1 cellular context compared by ENCODE assay signal in the genomic region with DNA sequence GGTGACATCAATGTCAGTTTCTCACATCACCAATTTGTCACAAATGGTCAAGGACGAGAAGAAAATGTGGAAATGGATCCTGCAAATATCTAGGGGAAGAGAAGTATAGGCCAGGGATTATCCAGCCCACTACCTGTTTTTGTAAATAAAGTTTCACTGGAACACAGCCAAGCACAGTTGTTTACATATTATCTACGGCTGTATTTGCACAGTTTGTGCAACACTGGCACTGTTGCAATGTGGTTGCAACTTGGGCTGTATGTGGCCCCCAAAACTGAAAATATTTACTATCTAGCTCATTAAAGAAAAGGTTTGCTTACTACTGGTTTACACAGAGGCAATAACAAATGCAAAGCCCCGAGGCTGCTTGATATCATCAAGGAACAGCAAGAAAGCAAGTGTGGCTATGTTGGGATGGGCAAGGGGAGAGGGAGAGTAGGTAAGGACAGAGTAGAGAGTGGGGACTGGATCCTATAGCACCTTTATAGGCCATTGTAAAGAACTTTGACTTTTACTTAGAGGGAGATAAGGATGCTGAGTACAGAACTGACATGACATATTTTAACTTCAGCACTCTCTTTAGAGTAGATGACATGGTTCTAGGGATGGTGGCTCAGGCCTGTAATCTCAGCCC.
TF ChIP-seq lines count a peak whose summit lies in the region.

No MANE protein-coding gene starts in this region.

TF ChIP-seq in K562, 482 proteins besides CTCF, POLR2A, EP300 and RAD21 (continued from another document and continues in another):
- TF ChIP-seq FUS (optimal IDR thresholded peaks at IDR 0.05; ENCODE audit: low read depth, low read length) (no peak), NELFE (IDR thresholded peaks at IDR 0.05; ENCODE audit: insufficient read depth, insufficient read length) (no peak), TCF3 (CRISPR knock-in tag; IDR thresholded peaks at IDR 0.05) (0 out of 2 replicates have a peak, but pooled peaks have one; percentile 31), ZNF778 (CRISPR knock-in tag; IDR thresholded peaks at IDR 0.05) (no peak), KDM2B (CRISPR knock-in tag; IDR thresholded peaks at IDR 0.05) (no peak), SIN3A (IDR thresholded peaks at IDR 0.05; ENCODE audit: borderline replicate concordance in 2 of 2, control insufficient read depth in 1 of 2, low read depth in 2 of 2, low read length in 2 of 2) (no peak), NR0B1 (IDR thresholded peaks at IDR 0.05; ENCODE audit: partially characterized antibody) (no peak), HMGN3 (IDR thresholded peaks at IDR 0.05; ENCODE audit: borderline replicate concordance, extremely low read depth, insufficient read length, low read depth, low read length) (no peak), TBP (optimal IDR thresholded peaks at IDR 0.05; ENCODE audit: low read depth, low read length) (no peak), ESRRB (CRISPR knock-in tag; IDR thresholded peaks at IDR 0.05; ENCODE audit: borderline replicate concordance) (no peak), FOXA1 (IDR thresholded peaks at IDR 0.05; ENCODE audit: borderline replicate concordance) (peak; percentile 83), ZNF140 (CRISPR knock-in tag; IDR thresholded peaks at IDR 0.05) (no peak), SREBF2 (CRISPR knock-in tag; IDR thresholded peaks at IDR 0.05) (no peak), SAFB2 (IDR thresholded peaks at IDR 0.05; ENCODE audit: borderline replicate concordance, low read depth, low read length, severe bottlenecking) (no peak), PPARD (CRISPR knock-in tag; IDR thresholded peaks at IDR 0.05) (no peak), E2F8 (IDR thresholded peaks at IDR 0.05; ENCODE audit: low read depth, partially characterized antibody) (no peak), BRD9 (IDR thresholded peaks at IDR 0.05; ENCODE audit: low read depth, partially characterized antibody) (no peak), FOXP4 (CRISPR knock-in tag; IDR thresholded peaks at IDR 0.05; ENCODE audit: borderline replicate concordance) (no peak), PCBP2 (IDR thresholded peaks at IDR 0.05; ENCODE audit: low read depth, low read length, poor library complexity, severe bottlenecking) (no peak), SMC3 (conservative IDR thresholded peaks at IDR 0.05; ENCODE audit: insufficient read depth, low read depth, low read length) (no peak), HES1 (IDR thresholded peaks at IDR 0.05; ENCODE audit: low read depth) (peak; percentile 41; the same call in 1 of the 2 replicates), HDAC2 (IDR thresholded peaks at IDR 0.05) (no peak), MTA2 (IDR thresholded peaks at IDR 0.05; ENCODE audit: low read depth) (no peak), SMARCC2 (IDR thresholded peaks at IDR 0.05; ENCODE audit: low read depth) (peak; percentile 79; the same call in 1 of the 2 replicates), LARP7 (IDR thresholded peaks at IDR 0.05) (no peak), ELF1 (tag; IDR thresholded peaks at IDR 0.05) (no peak), MCM7 (IDR thresholded peaks at IDR 0.05) (no peak), ELF4 (CRISPR knock-in tag; IDR thresholded peaks at IDR 0.05) (no peak), ZNF212 (CRISPR knock-in tag; IDR thresholded peaks at IDR 0.05) (no peak), MCM5 (IDR thresholded peaks at IDR 0.05; ENCODE audit: low read depth) (no peak), STAG1 (CRISPR knock-in tag; IDR thresholded peaks at IDR 0.05; ENCODE audit: borderline replicate concordance) (no peak), CREM (IDR thresholded peaks at IDR 0.05; ENCODE audit: low read depth) (no peak), MBD2 (IDR thresholded peaks at IDR 0.05; ENCODE audit: borderline replicate concordance, low read depth) (no peak), CCAR2 (IDR thresholded peaks at IDR 0.05; ENCODE audit: low read depth, low read length) (no peak), KLF13 (tag; IDR thresholded peaks at IDR 0.05; ENCODE audit: borderline replicate concordance, low read depth) (0 out of 2 replicates have a peak, but pooled peaks have one; percentile 23), NCOA2 (IDR thresholded peaks at IDR 0.05; ENCODE audit: partially characterized antibody in 2 of 2) (no peak), KLF16 (IDR thresholded peaks at IDR 0.05) (no peak), NR3C1 (CRISPR knock-in tag; IDR thresholded peaks at IDR 0.05) (no peak), RFX7 (CRISPR knock-in tag; IDR thresholded peaks at IDR 0.05) (no peak), ZNF764 (CRISPR knock-in tag; IDR thresholded peaks at IDR 0.05; ENCODE audit: low read depth) (no peak), CHAMP1 (IDR thresholded peaks at IDR 0.05) (no peak), ATF4 (CRISPR knock-in tag; IDR thresholded peaks at IDR 0.05) (peak; percentile 82), SLC30A9 (CRISPR knock-in tag; IDR thresholded peaks at IDR 0.05) (no peak), RB1 (IDR thresholded peaks at IDR 0.05; ENCODE audit: low read depth) (no peak)
- TF ChIP-seq, protein P1, sequence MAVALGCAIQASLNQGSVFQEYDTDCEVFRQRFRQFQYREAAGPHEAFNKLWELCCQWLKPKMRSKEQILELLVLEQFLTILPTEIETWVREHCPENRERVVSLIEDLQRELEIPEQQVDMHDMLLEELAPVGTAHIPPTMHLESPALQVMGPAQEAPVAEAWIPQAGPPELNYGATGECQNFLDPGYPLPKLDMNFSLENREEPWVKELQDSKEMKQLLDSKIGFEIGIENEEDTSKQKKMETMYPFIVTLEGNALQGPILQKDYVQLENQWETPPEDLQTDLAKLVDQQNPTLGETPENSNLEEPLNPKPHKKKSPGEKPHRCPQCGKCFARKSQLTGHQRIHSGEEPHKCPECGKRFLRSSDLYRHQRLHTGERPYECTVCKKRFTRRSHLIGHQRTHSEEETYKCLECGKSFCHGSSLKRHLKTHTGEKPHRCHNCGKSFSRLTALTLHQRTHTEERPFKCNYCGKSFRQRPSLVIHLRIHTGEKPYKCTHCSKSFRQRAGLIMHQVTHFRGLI (CRISPR knock-in tag; IDR thresholded peaks at IDR 0.05): no peak
- TF ChIP-seq, protein P2, sequence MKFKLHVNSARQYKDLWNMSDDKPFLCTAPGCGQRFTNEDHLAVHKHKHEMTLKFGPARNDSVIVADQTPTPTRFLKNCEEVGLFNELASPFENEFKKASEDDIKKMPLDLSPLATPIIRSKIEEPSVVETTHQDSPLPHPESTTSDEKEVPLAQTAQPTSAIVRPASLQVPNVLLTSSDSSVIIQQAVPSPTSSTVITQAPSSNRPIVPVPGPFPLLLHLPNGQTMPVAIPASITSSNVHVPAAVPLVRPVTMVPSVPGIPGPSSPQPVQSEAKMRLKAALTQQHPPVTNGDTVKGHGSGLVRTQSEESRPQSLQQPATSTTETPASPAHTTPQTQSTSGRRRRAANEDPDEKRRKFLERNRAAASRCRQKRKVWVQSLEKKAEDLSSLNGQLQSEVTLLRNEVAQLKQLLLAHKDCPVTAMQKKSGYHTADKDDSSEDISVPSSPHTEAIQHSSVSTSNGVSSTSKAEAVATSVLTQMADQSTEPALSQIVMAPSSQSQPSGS (CRISPR knock-in tag; IDR thresholded peaks at IDR 0.05): no peak
- TF ChIP-seq, protein P3, sequence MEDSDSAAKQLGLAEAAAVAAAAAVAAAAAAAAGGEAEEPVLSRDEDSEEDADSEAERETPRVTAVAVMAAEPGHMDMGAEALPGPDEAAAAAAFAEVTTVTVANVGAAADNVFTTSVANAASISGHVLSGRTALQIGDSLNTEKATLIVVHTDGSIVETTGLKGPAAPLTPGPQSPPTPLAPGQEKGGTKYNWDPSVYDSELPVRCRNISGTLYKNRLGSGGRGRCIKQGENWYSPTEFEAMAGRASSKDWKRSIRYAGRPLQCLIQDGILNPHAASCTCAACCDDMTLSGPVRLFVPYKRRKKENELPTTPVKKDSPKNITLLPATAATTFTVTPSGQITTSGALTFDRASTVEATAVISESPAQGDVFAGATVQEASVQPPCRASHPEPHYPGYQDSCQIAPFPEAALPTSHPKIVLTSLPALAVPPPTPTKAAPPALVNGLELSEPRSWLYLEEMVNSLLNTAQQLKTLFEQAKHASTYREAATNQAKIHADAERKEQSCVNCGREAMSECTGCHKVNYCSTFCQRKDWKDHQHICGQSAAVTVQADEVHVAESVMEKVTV (CRISPR knock-in tag; IDR thresholded peaks at IDR 0.05): peak; percentile 28; the same call in 1 of the 2 replicates
